15 cellular contexts compared by ENCODE assay signal in genomic region chr6:40324206-40324605, GRCh38.
DNase-seq lines count a peak whose midpoint lies in the region; ATAC-seq and TF ChIP-seq lines count a peak whose summit lies in the region.
"Had no signal": no experiment of that assay in that cellular context is flagged by ENCODE, and none has a peak within 500 bp of the region (broad histone marks: within the 10 kb centered on the region; RNA-seq: fewer than 3 reads in every experiment).

No MANE protein-coding gene starts in this region.

- no peak overlapping the region for H3K56ac ChIP-seq in H9 (ENCODE audit: insufficient read length, low read depth, low read length)

- 0 out of 2 replicates have a peak overlapping the region, but pooled peaks have one; percentile 35 for H3K14ac ChIP-seq in H9 (ENCODE audit: insufficient read depth, low read length)

- H3K4me3 Mint-ChIP-seq in H9, result no peak overlapping the region
- no peak overlapping the region for H3K4me3 Mint-ChIP-seq in dendritic cell treated with granulocyte-macrophage colony-stimulating factor and Interleukin-4, amounts not matched to agents 40 ng/mL and 50 ng/mL, for 4 days
- H3K4me3 Mint-ChIP-seq: CD4-positive, alpha-beta memory T cell had no signal

- H3K23me2 ChIP-seq in H9 (ENCODE audit: insufficient read length, low read depth, low read length, poor library complexity, severe bottlenecking), result peaks cover 3% of the 10 kb centered on the region

- H3K36me3 Mint-ChIP-seq in H9 (ENCODE audit: insufficient read depth in 1 of 3, low read depth in 3 of 3), result no peaks in the 10 kb centered on the region
- H3K36me3 Mint-ChIP-seq in dendritic cell treated with granulocyte-macrophage colony-stimulating factor and Interleukin-4, amounts not matched to agents 40 ng/mL and 50 ng/mL, for 4 days (ENCODE audit: low read depth), result no peaks in the 10 kb centered on the region
- H3K36me3 Mint-ChIP-seq: CD14-positive monocyte; CD4-positive, alpha-beta memory T cell had no signal

- H2BK15ac ChIP-seq in H9 (ENCODE audit: low read depth, low read length), result no peak overlapping the region

- H3K4me1 Mint-ChIP-seq in H9, result peaks cover 37 to 40% of the 10 kb centered on the region in 2 experiments
- peaks cover 15% of the 10 kb centered on the region for H3K4me1 Mint-ChIP-seq in dendritic cell treated with granulocyte-macrophage colony-stimulating factor and Interleukin-4, amounts not matched to agents 40 ng/mL and 50 ng/mL, for 4 days (ENCODE audit: low read depth)

- H4K5ac ChIP-seq in H9 (ENCODE audit: insufficient read length, low read depth, low read length), result no peak overlapping the region

- no peak overlapping the region for H3K18ac ChIP-seq in H9 (ENCODE audit: insufficient read length, low read depth, low read length)

- H3K9ac ChIP-seq in H9 (ENCODE audit: extremely low read depth, insufficient read length, low read length), result no peak overlapping the region
- H3K9ac ChIP-seq: BLaER1 had no signal

- H4K91ac ChIP-seq in H9 (ENCODE audit: insufficient read length, low read depth, low read length), result no peak overlapping the region

- H3K79me1 ChIP-seq in H9 (ENCODE audit: insufficient read depth, low read depth, low read length, poor library complexity, severe bottlenecking), result no peaks in the 10 kb centered on the region

- no peak overlapping the region; a peak in 1 of 7 replicates for H3K27ac Mint-ChIP-seq in H9
- peak overlapping the region; percentile 20 for H3K27ac Mint-ChIP-seq in dendritic cell treated with granulocyte-macrophage colony-stimulating factor and Interleukin-4, amounts not matched to agents 40 ng/mL and 50 ng/mL, for 4 days
- H3K27ac Mint-ChIP-seq: CD14-positive monocyte; CD4-positive, alpha-beta memory T cell had no signal

- H3K4me1 ChIP-seq in H9 (ENCODE audit: insufficient read depth, low read length), result peaks cover 4% of the 10 kb centered on the region; the same call in 1 of the 2 replicates
- H3K4me1 ChIP-seq: HAP-1 had no signal

- WGBS in H9 (ENCODE audit: extremely low coverage, insufficient read length, low lambda C conversion rate), result no CpG with 5 or more reads among the region's 5 CpGs

- TF ChIP-seq CTCF in H9 (conservative IDR thresholded peaks at IDR 0.05), result no peak

- no peak overlapping the region for H2BK120ac ChIP-seq in H9 (ENCODE audit: low read depth, low read length, poor library complexity, severe bottlenecking)

- no peak overlapping the region for H2AFZ ChIP-seq in H9 (ENCODE audit: low read length)

- H3K4ac ChIP-seq in H9 (ENCODE audit: low read depth, low read length), result no peak overlapping the region

- H4K8ac ChIP-seq in H9 (replicated peaks; ENCODE audit: insufficient read length, low read depth, low read length), result no peak overlapping the region

- H3K27me3 Mint-ChIP-seq in H9 (ENCODE audit: low read depth), result peaks cover 31% of the 10 kb centered on the region
- peaks cover 21% of the 10 kb centered on the region for H3K27me3 Mint-ChIP-seq in dendritic cell treated with granulocyte-macrophage colony-stimulating factor and Interleukin-4, amounts not matched to agents 40 ng/mL and 50 ng/mL, for 4 days

- H3T11ph ChIP-seq in H9 (ENCODE audit: low read length), result no peak overlapping the region

- no peak overlapping the region for H2BK12ac ChIP-seq in H9 (ENCODE audit: insufficient read length, low read depth, low read length)

- no peak overlapping the region for H3K27ac ChIP-seq in H9 (ENCODE audit: insufficient read length, low read depth, low read length)
- H3K27ac ChIP-seq: BLaER1 had no signal

- DNase-seq in NCI-H2171 treated with DMSO at 0.1 percent for 48 hours (lab: John Stamatoyannopoulos, UW) (peak; percentile 55), NCI-H2171 (lab: John Stamatoyannopoulos, UW) (no peak), H9 (no peak), NCI-H345 (lab: John Stamatoyannopoulos, UW) (peak; percentile 80), HPDE6-E6E7 (ENCODE audit: extremely low spot score) (no peak)
- DNase-seq: 8988T; Calu3; CD4-positive, alpha-beta memory T cell; GF-D8 had no signal

- H3K79me2 ChIP-seq in H9 (ENCODE audit: insufficient read depth, low read length), result no peaks in the 10 kb centered on the region

- no peaks in the 10 kb centered on the region; the same call in 1 of the 2 replicates for H3K27me3 ChIP-seq in H9 (ENCODE audit: insufficient read depth, low read length)
- H3K27me3 ChIP-seq: BLaER1 had no signal

- H3K9me3 ChIP-seq in H9 (ENCODE audit: control insufficient read depth, low read depth, low read length), result no peaks in the 10 kb centered on the region
- H3K9me3 ChIP-seq: HAP-1 had no signal

- no peak overlapping the region for H3K23ac ChIP-seq in H9 (ENCODE audit: insufficient read length, low read depth, low read length)

- intact Hi-C loops in dendritic cell treated with granulocyte-macrophage colony-stimulating factor and Interleukin-4, amounts not matched to agents 40 ng/mL and 50 ng/mL, for 4 days (cut with micrococcal nuclease), result no loop called here

- H2BK20ac ChIP-seq in H9 (ENCODE audit: low read depth, low read length, poor library complexity, severe bottlenecking), result no peak overlapping the region

- H2AK5ac ChIP-seq in H9 (ENCODE audit: insufficient read length, low read length), result no peak overlapping the region

- H2BK5ac ChIP-seq in H9 (ENCODE audit: insufficient read length, low read length), result no peak overlapping the region

- H3K9me3 Mint-ChIP-seq in H9, result no peaks in the 10 kb centered on the region
- no peaks in the 10 kb centered on the region for H3K9me3 Mint-ChIP-seq in dendritic cell treated with granulocyte-macrophage colony-stimulating factor and Interleukin-4, amounts not matched to agents 40 ng/mL and 50 ng/mL, for 4 days

- H3K4me2 ChIP-seq in H9 (ENCODE audit: insufficient read depth, insufficient read length, low read length), result no peak overlapping the region
- H3K4me2 ChIP-seq: BLaER1 had no signal

- ATAC-seq in HG02623 (IDR thresholded peaks at IDR 0.05; ENCODE audit: unreplicated experiment) (no peak), HG02981 (IDR thresholded peaks at IDR 0.05; ENCODE audit: unreplicated experiment) (no peak)

- H4K20me1 ChIP-seq in H9 (ENCODE audit: control insufficient read depth, insufficient read depth, insufficient read length), result no peaks in the 10 kb centered on the region
- H4K20me1 ChIP-seq: BLaER1 had no signal

Comparison
In these comparisons a context has a peak if more than half of its experiments do, and no peak if none do; other contexts are left out.
1. DNase-seq: peak in NCI-H2171 treated with DMSO at 0.1 percent for 48 hours (single experiment) and NCI-H345 (single experiment); none in NCI-H2171 (single experiment), H9 (single experiment) and HPDE6-E6E7 (single experiment).